8 cellular contexts compared by ENCODE assay signal in genomic region chr1:6597777-6598131, GRCh38. TPM values are rescaled to one million over a fixed set of nuclear protein-coding genes. Genes with fewer than 3 reads are reported as not detected.
DNase-seq lines count a peak whose midpoint lies in the region; ATAC-seq lines count a peak whose summit lies in the region.
"Had no signal": no experiment of that assay in that cellular context is flagged by ENCODE, and none has a peak within 500 bp of the region (broad histone marks: within the 10 kb centered on the region; RNA-seq: fewer than 3 reads in every experiment).

No MANE protein-coding gene starts in this region.

- no peaks in the 10 kb centered on the region for H3K27me3 ChIP-seq in CD4-positive, CD25-positive, alpha-beta regulatory T cell (ENCODE audit: control insufficient read depth, insufficient read depth, low read length)
- H3K27me3 ChIP-seq: gastroesophageal sphincter had no signal

- peaks cover 4% of the 10 kb centered on the region for H3K27me3 Mint-ChIP-seq in CD4-positive, CD25-positive, alpha-beta regulatory T cell
- H3K27me3 Mint-ChIP-seq: natural killer cell treated with Interleukin-12 subunit alpha and Interleukin-12 subunit beta and Interleukin-15 and Interleukin-18, amount 100 ng/mL, for 72 hours had no signal

- no peaks in the 10 kb centered on the region for H3K9me3 ChIP-seq in CD4-positive, CD25-positive, alpha-beta regulatory T cell (ENCODE audit: control insufficient read depth in 2 of 2, low read length in 2 of 2)
- H3K9me3 ChIP-seq: gastroesophageal sphincter, HAP-1 had no signal

- H3K9me3 Mint-ChIP-seq in CD4-positive, CD25-positive, alpha-beta regulatory T cell = no peaks in the 10 kb centered on the region
- H3K9me3 Mint-ChIP-seq: natural killer cell treated with Interleukin-12 subunit alpha and Interleukin-12 subunit beta and Interleukin-15 and Interleukin-18, amount 100 ng/mL, for 72 hours had no signal

- H3K36me3 Mint-ChIP-seq in CD4-positive, CD25-positive, alpha-beta regulatory T cell = peaks cover 21% of the 10 kb centered on the region
- H3K36me3 Mint-ChIP-seq: natural killer cell treated with Interleukin-12 subunit alpha and Interleukin-12 subunit beta and Interleukin-15 and Interleukin-18, amount 100 ng/mL, for 72 hours had no signal

- no peak overlapping the region for H3K27ac Mint-ChIP-seq in CD4-positive, CD25-positive, alpha-beta regulatory T cell
- H3K27ac Mint-ChIP-seq: natural killer cell treated with Interleukin-12 subunit alpha and Interleukin-12 subunit beta and Interleukin-15 and Interleukin-18, amount 100 ng/mL, for 72 hours had no signal

- no peak overlapping the region for H3K4me3 ChIP-seq in CD4-positive, CD25-positive, alpha-beta regulatory T cell (ENCODE audit: low read depth, low read length)
- H3K4me3 ChIP-seq: HAP-1 had no signal

- no peak overlapping the region for H3K27ac ChIP-seq in CD4-positive, CD25-positive, alpha-beta regulatory T cell (ENCODE audit: insufficient read depth, low read length, poor library complexity, severe bottlenecking)

- DNase-seq in CD4-positive, CD25-positive, alpha-beta regulatory T cell = no peak
- DNase-seq in SIG-M5 treated with dmso at 0.1 percent for 504 hours (lab: John Stamatoyannopoulos, UW; ENCODE audit: unreplicated experiment) = no peak
- DNase-seq: NCI-H510A treated with DMSO at 0.1 percent for 48 hours had no signal

- ATAC-seq in CD4-positive, CD25-positive, alpha-beta regulatory T cell (ENCODE audit: low read depth in 2 of 2) = no peak
- ATAC-seq: gastroesophageal sphincter; natural killer cell treated with Interleukin-12 subunit alpha and Interleukin-12 subunit beta and Interleukin-15 and Interleukin-18, amount 100 ng/mL, for 72 hours had no signal

- peak overlapping the region in 3 of 4 donors; percentile 61 to 98 (median 75) for H3K4me3 Mint-ChIP-seq in CD4-positive, CD25-positive, alpha-beta regulatory T cell
- H3K4me3 Mint-ChIP-seq: natural killer cell treated with Interleukin-12 subunit alpha and Interleukin-12 subunit beta and Interleukin-15 and Interleukin-18, amount 100 ng/mL, for 72 hours had no signal

- peaks cover 52% of the 10 kb centered on the region for H3K36me3 ChIP-seq in CD4-positive, CD25-positive, alpha-beta regulatory T cell (ENCODE audit: control insufficient read depth, insufficient read depth, low read length)

- peaks cover 45% of the 10 kb centered on the region for H3K4me1 ChIP-seq in CD4-positive, CD25-positive, alpha-beta regulatory T cell (ENCODE audit: control insufficient read depth, insufficient read depth, low read length, poor library complexity, severe bottlenecking)

- H3K4me1 Mint-ChIP-seq in CD4-positive, CD25-positive, alpha-beta regulatory T cell = peaks cover 0 to 58% (median 18%) of the 10 kb centered on the region in 4 donors

RNA-seq across cellular contexts. Expression of gene KLHL21, which starts 4.9 kb away (rescaled TPM):
- total RNA-seq in CD4-positive, CD25-positive, alpha-beta regulatory T cell = 34.4 TPM
- 10 to 100 TPM; 16.7 to 46.6 (median 26.2) TPM for polyA plus RNA-seq in CD4-positive, CD25-positive, alpha-beta regulatory T cell

RNA-seq across cellular contexts. Expression of gene PHF13, which starts 15.8 kb away (rescaled TPM):
- total RNA-seq in CD4-positive, CD25-positive, alpha-beta regulatory T cell = 7.5 TPM
- polyA plus RNA-seq in CD4-positive, CD25-positive, alpha-beta regulatory T cell = 1 to 10 TPM; 4.7 to 6.2 (median 5.3) TPM

RNA-seq across cellular contexts. Expression of gene ZBTB48, which starts 18.0 kb away (rescaled TPM):
- total RNA-seq in CD4-positive, CD25-positive, alpha-beta regulatory T cell = 41.8 TPM
- polyA plus RNA-seq in CD4-positive, CD25-positive, alpha-beta regulatory T cell = 10 to 100 TPM; 18.6 to 24.8 (median 21.9) TPM

RNA-seq across cellular contexts. Expression of gene THAP3, which starts 26.9 kb away (rescaled TPM):
- 14.3 TPM for total RNA-seq in CD4-positive, CD25-positive, alpha-beta regulatory T cell
- 10 to 100 TPM; 23.4 to 32.9 (median 26.1) TPM for polyA plus RNA-seq in CD4-positive, CD25-positive, alpha-beta regulatory T cell

RNA-seq across cellular contexts. Expression of gene TAS1R1, which starts 42.6 kb away (rescaled TPM):
- total RNA-seq in CD4-positive, CD25-positive, alpha-beta regulatory T cell = not detected
- polyA plus RNA-seq in CD4-positive, CD25-positive, alpha-beta regulatory T cell = under 1 TPM in 1 of 4 donors, not detected in 3; 0.09 TPM
- total RNA-seq: gastroesophageal sphincter; HT-29; natural killer cell treated with Interleukin-12 subunit alpha and Interleukin-12 subunit beta and Interleukin-15 and Interleukin-18, amount 100 ng/mL, for 72 hours; T-helper 2 cell treated with Interferon-gamma antibody and Interleukin-4, amounts not matched to agents 100 ng/mL and 5 ng/mL, for 36 hours had no signal
